5 cellular contexts compared by ENCODE assay signal in genomic region chr9:70773579-70773978, GRCh38.
"Had no signal": no experiment of that assay in that cellular context is flagged by ENCODE, and none has a peak within 500 bp of the region (broad histone marks: within the 10 kb centered on the region; RNA-seq: fewer than 3 reads in every experiment).

No MANE protein-coding gene starts in this region.

- DNase-seq: IMR-90, KBM-7, KG1 had no signal

- H3K4me3 ChIP-seq: K562 had no signal

- H3K27ac ChIP-seq: HL-60 had no signal
